8 cellular contexts compared by ENCODE assay signal in genomic region chr15:60399246-60399915, GRCh38. TPM values are rescaled to one million over a fixed set of nuclear protein-coding genes. Genes with fewer than 3 reads are reported as not detected.
DNase-seq lines count a peak whose midpoint lies in the region; ATAC-seq lines count a peak whose summit lies in the region.

No MANE protein-coding gene starts in this region.

- peaks cover 6 to 8% of the 10 kb centered on the region in 2 donors for H3K36me3 ChIP-seq in stomach smooth muscle (ENCODE audit: control insufficient read depth in 2 of 2, insufficient read depth in 2 of 2, low read length in 2 of 2)

- H3K27me3 Mint-ChIP-seq in activated CD4-positive, alpha-beta T cell treated with anti-CD3 and anti-CD28 coated beads for 36 hours = peaks cover 4% of the 10 kb centered on the region
- no peaks in the 10 kb centered on the region for H3K27me3 Mint-ChIP-seq in activated naive CD8-positive, alpha-beta T cell

- CTCF ChIA-PET in activated CD4-positive, alpha-beta T cell treated with anti-CD3 and anti-CD28 coated beads for 36 hours (lab: Charles Lee) = interaction anchor here (0.8 to 0.9 kb wide), 2 partner anchors 24 to 37 kb away, joined by 3 to 5 read pairs; no protein-coding TSS in a partner anchor

- no peaks in the 10 kb centered on the region for H3K9me3 ChIP-seq in stomach smooth muscle (ENCODE audit: control insufficient read depth in 2 of 2, low read length in 2 of 2)

- peak overlapping the region; percentile 89 for H3K27ac Mint-ChIP-seq in activated CD4-positive, alpha-beta T cell treated with anti-CD3 and anti-CD28 coated beads for 36 hours
- H3K27ac Mint-ChIP-seq in activated naive CD8-positive, alpha-beta T cell = peak overlapping the region; percentile 77

- POLR2A ChIA-PET in activated CD4-positive, alpha-beta T cell treated with anti-CD3 and anti-CD28 coated beads for 36 hours (lab: Charles Lee) = interaction anchor here (0.5 to 0.6 kb wide), 2 partner anchors 79 to 185 kb away, joined by 3 to 8 read pairs; no protein-coding TSS in a partner anchor

- peak overlapping the region; percentile 83 for H3K4me3 Mint-ChIP-seq in activated CD4-positive, alpha-beta T cell treated with anti-CD3 and anti-CD28 coated beads for 36 hours
- peak overlapping the region; percentile 81 for H3K4me3 Mint-ChIP-seq in activated naive CD8-positive, alpha-beta T cell

- H3K9me3 Mint-ChIP-seq in activated CD4-positive, alpha-beta T cell treated with anti-CD3 and anti-CD28 coated beads for 36 hours (ENCODE audit: low read depth) = no peaks in the 10 kb centered on the region
- no peaks in the 10 kb centered on the region for H3K9me3 Mint-ChIP-seq in activated naive CD8-positive, alpha-beta T cell (ENCODE audit: low read depth)

- H3K27me3 ChIP-seq in stomach smooth muscle (ENCODE audit: control insufficient read depth in 1 of 2, insufficient read depth in 2 of 2, low read length in 2 of 2) = no peaks in the 10 kb centered on the region

- H3K9ac ChIP-seq in stomach smooth muscle (ENCODE audit: low read length in 2 of 2) = peak overlapping the region in 1 of 2 donors; percentile 7

- peaks cover 24% of the 10 kb centered on the region for H3K4me1 Mint-ChIP-seq in activated CD4-positive, alpha-beta T cell treated with anti-CD3 and anti-CD28 coated beads for 36 hours
- H3K4me1 Mint-ChIP-seq in activated naive CD8-positive, alpha-beta T cell (ENCODE audit: low read depth) = peaks cover 29% of the 10 kb centered on the region

- H3K4me3 ChIP-seq in stomach smooth muscle (ENCODE audit: low read length in 2 of 2) = peak overlapping the region; percentile 53 to 90

- H3K4me1 ChIP-seq in stomach smooth muscle (ENCODE audit: control insufficient read depth, insufficient read depth, low read length) = peaks cover 36% of the 10 kb centered on the region

- intact Hi-C loops in activated CD4-positive, alpha-beta T cell treated with anti-CD3 and anti-CD28 coated beads for 36 hours (cut with DNase I, micrococcal nuclease) = loop anchor here in 1 of 2 experiments (2.0 to 10.0 kb wide), 4 partner anchors 321 to 711 kb away; partner anchors contain the start of gene BNIP2
- intact Hi-C loops in left colon (cut with DNase I, micrococcal nuclease) = no loop called here

- ATAC-seq in activated CD4-positive, alpha-beta T cell treated with anti-CD3 and anti-CD28 coated beads for 36 hours = no peak
- ATAC-seq in left colon = no peak
- no peak for ATAC-seq in HG03520 (IDR thresholded peaks at IDR 0.05; ENCODE audit: unreplicated experiment)
- no peak for ATAC-seq in GM21381 (IDR thresholded peaks at IDR 0.05; ENCODE audit: unreplicated experiment)

- DNase-seq in activated CD4-positive, alpha-beta T cell treated with anti-CD3 and anti-CD28 coated beads for 36 hours = no peak
- no peak for DNase-seq in activated CD4-positive, alpha-beta T cell treated with anti-CD3 and anti-CD28 coated beads for 1 hour
- DNase-seq in left colon = peak; percentile 38 to 46
- DNase-seq in RKO (ENCODE audit: low spot score) = no peak

- peak overlapping the region; percentile 84 for H3K27ac ChIP-seq in stomach smooth muscle (ENCODE audit: low read length)

- peaks cover 8% of the 10 kb centered on the region for H3K36me3 Mint-ChIP-seq in activated CD4-positive, alpha-beta T cell treated with anti-CD3 and anti-CD28 coated beads for 36 hours (ENCODE audit: low read depth)
- no peaks in the 10 kb centered on the region for H3K36me3 Mint-ChIP-seq in activated naive CD8-positive, alpha-beta T cell

RNA-seq across cellular contexts. Expression of gene ANXA2, which starts 1.6 kb away (rescaled TPM):
- total RNA-seq in activated CD4-positive, alpha-beta T cell treated with anti-CD3 and anti-CD28 coated beads for 36 hours = 10 to 100 TPM; 65.9 to 80.2 TPM
- 100 to 1,000 TPM; 815 to 870 TPM for total RNA-seq in left colon

Comparison
In these comparisons a context has a peak if more than half of its experiments do, and no peak if none do; other contexts are left out.
1. DNase-seq: peak in left colon (2 of 2); none in activated CD4-positive, alpha-beta T cell treated with anti-CD3 and anti-CD28 coated beads for 36 hours (single experiment), activated CD4-positive, alpha-beta T cell treated with anti-CD3 and anti-CD28 coated beads for 1 hour (single experiment) and RKO (single experiment).
2. RNA of gene ANXA2, which starts 1.6 kb away (total RNA-seq): 815 to 870 TPM in left colon; 65.9 to 80.2 TPM in activated CD4-positive, alpha-beta T cell treated with anti-CD3 and anti-CD28 coated beads for 36 hours; every median in the first group is over 10 times any median in the second.